8 cellular contexts compared by ENCODE assay signal in genomic region chr18:47932170-47932569, GRCh38. TPM values are rescaled to one million over a fixed set of nuclear protein-coding genes. Genes with fewer than 3 reads are reported as not detected.
DNase-seq lines count a peak whose midpoint lies in the region; ATAC-seq and TF ChIP-seq lines count a peak whose summit lies in the region.

No MANE protein-coding gene starts in this region.

- H3K79me2 ChIP-seq in KMS-11 (ENCODE audit: insufficient read depth, low read depth): peaks cover 29% of the 10 kb centered on the region

- H3K36me3 Mint-ChIP-seq in CD4-positive, alpha-beta memory T cell: peaks cover 0 to 5% of the 10 kb centered on the region in 2 donors
- H3K36me3 Mint-ChIP-seq in MCF 10A (ENCODE audit: insufficient read depth, unreplicated experiment): no peaks in the 10 kb centered on the region
- H3K36me3 Mint-ChIP-seq in nephron progenitor cell (ENCODE audit: low read depth): peaks cover 5% of the 10 kb centered on the region

- H3K27ac Mint-ChIP-seq in CD4-positive, alpha-beta memory T cell: peak overlapping the region; percentile 84 to 97 (median 93)
- peak overlapping the region; percentile 91 for H3K27ac Mint-ChIP-seq in MCF 10A (ENCODE audit: low read depth, unreplicated experiment)
- peak overlapping the region; percentile 97 for H3K27ac Mint-ChIP-seq in nephron progenitor cell

- TF ChIP-seq CTCF in KMS-11 (conservative IDR thresholded peaks at IDR 0.05; ENCODE audit: low read depth, low read length) (no peak), MCF 10A (IDR thresholded peaks at IDR 0.05; ENCODE audit: unreplicated experiment) (no peak), nephron progenitor cell (IDR thresholded peaks at IDR 0.05) (no peak), right atrium auricular region (IDR thresholded peaks at IDR 0.05) (no peak)

- peak overlapping the region; percentile 70 for H2AFZ ChIP-seq in KMS-11 (ENCODE audit: low read depth)

- H3K36me3 ChIP-seq in CD4-positive, alpha-beta memory T cell (ENCODE audit: insufficient read depth, low read length): no peaks in the 10 kb centered on the region
- no peaks in the 10 kb centered on the region for H3K36me3 ChIP-seq in KMS-11 (ENCODE audit: insufficient read depth)
- no peaks in the 10 kb centered on the region for H3K36me3 ChIP-seq in right atrium auricular region

- no peaks in the 10 kb centered on the region for H3K27me3 ChIP-seq in CD4-positive, alpha-beta memory T cell (ENCODE audit: insufficient read depth, low read length)
- H3K27me3 ChIP-seq in KMS-11 (ENCODE audit: insufficient read depth, low read depth) (no peaks in the 10 kb centered on the region), right atrium auricular region (no peaks in the 10 kb centered on the region)

- DNase-seq in CD4-positive, alpha-beta memory T cell: no peak
- no peak for DNase-seq in MCF 10A (ENCODE audit: unreplicated experiment)
- no peak for DNase-seq in nephron progenitor cell
- no peak for DNase-seq in right atrium auricular region (ENCODE audit: low spot score)
- no peak for DNase-seq in stimulated activated CD4-positive, alpha-beta T cell treated with anti-CD3 and anti-CD28 coated beads, Interleukin-4, amount 100 ng/mL, for 4 hours
- no peak for DNase-seq in dedifferentiated amniotic fluid mesenchymal stem cell (ENCODE audit: extremely low spot score)

- H3K9me3 Mint-ChIP-seq in CD4-positive, alpha-beta memory T cell: no peaks in the 10 kb centered on the region
- H3K9me3 Mint-ChIP-seq in MCF 10A (ENCODE audit: unreplicated experiment) (no peaks in the 10 kb centered on the region), nephron progenitor cell (no peaks in the 10 kb centered on the region)

- no peaks in the 10 kb centered on the region for H3K9me3 ChIP-seq in CD4-positive, alpha-beta memory T cell (ENCODE audit: control insufficient read depth in 1 of 2, low read length in 2 of 2)
- H3K9me3 ChIP-seq in right atrium auricular region: no peaks in the 10 kb centered on the region

- no peak for ATAC-seq in GM19035 (IDR thresholded peaks at IDR 0.05; ENCODE audit: unreplicated experiment)

- peak overlapping the region; percentile 83 for H3K4me2 ChIP-seq in KMS-11

- BruUV-seq in MCF 10A (replicated peaks; lab: Mats Ljungman, UMichigan): no TSS peak

- peaks cover 31 to 41% (median 33%) of the 10 kb centered on the region in 4 donors for H3K4me1 Mint-ChIP-seq in CD4-positive, alpha-beta memory T cell
- H3K4me1 Mint-ChIP-seq in MCF 10A (ENCODE audit: insufficient read depth, unreplicated experiment) (peaks cover 26% of the 10 kb centered on the region), nephron progenitor cell (peaks cover 42% of the 10 kb centered on the region)

- H3K27me3 Mint-ChIP-seq in CD4-positive, alpha-beta memory T cell: no peaks in the 10 kb centered on the region
- H3K27me3 Mint-ChIP-seq in MCF 10A (ENCODE audit: insufficient read depth, unreplicated experiment): no peaks in the 10 kb centered on the region
- H3K27me3 Mint-ChIP-seq in nephron progenitor cell (ENCODE audit: low read depth, poor library complexity): no peaks in the 10 kb centered on the region

- H3K9ac ChIP-seq in KMS-11: peak overlapping the region; percentile 81

- intact Hi-C loops in CD4-positive, alpha-beta memory T cell (cut with micrococcal nuclease): loop anchor here (5.0 to 10.0 kb wide), 3 partner anchors 777 to 1835 kb away; partner anchors contain the start of genes ATP5F1A, HDHD2, KATNAL2 and PIAS2
- intact Hi-C loops in MCF 10A (cut with micrococcal nuclease): loop anchor here (5.0 kb wide), 1 partner anchor 70 kb away; no protein-coding TSS in a partner anchor

- peak overlapping the region; percentile 82 for H3K27ac ChIP-seq in CD4-positive, alpha-beta memory T cell (ENCODE audit: low read depth, low read length)
- peak overlapping the region; percentile 84 for H3K27ac ChIP-seq in KMS-11
- H3K27ac ChIP-seq in right atrium auricular region: no peak overlapping the region

- CTCF ChIA-PET in CD4-positive, alpha-beta memory T cell (lab: Charles Lee; ENCODE audit: partially characterized antibody): no interaction called here
- CTCF ChIA-PET in MCF 10A (lab: Yijun Ruan, JAX): no interaction called here

- H3K4me1 ChIP-seq in CD4-positive, alpha-beta memory T cell (ENCODE audit: insufficient read depth, low read length): peaks cover 38% of the 10 kb centered on the region
- H3K4me1 ChIP-seq in KMS-11 (ENCODE audit: low read depth, poor library complexity, severe bottlenecking) (peaks cover 46% of the 10 kb centered on the region), right atrium auricular region (peaks cover 0 to 26% of the 10 kb centered on the region in 2 donors)

- H4K20me1 ChIP-seq in KMS-11 (ENCODE audit: insufficient read depth): no peaks in the 10 kb centered on the region

- no peak overlapping the region for H3K4me3 ChIP-seq in CD4-positive, alpha-beta memory T cell (ENCODE audit: low read length in 2 of 2)
- H3K4me3 ChIP-seq in KMS-11 (IDR thresholded peaks at IDR 0.05; ENCODE audit: insufficient read depth, low read depth, low read length) (no peak overlapping the region), right atrium auricular region (no peak overlapping the region)

- POLR2A ChIA-PET in CD4-positive, alpha-beta memory T cell (lab: Charles Lee; ENCODE audit: partially characterized antibody): interaction anchor here (0.6 kb wide), 1 partner anchor 45 kb away, joined by 3 read pairs; no protein-coding TSS in a partner anchor
- POLR2A ChIA-PET in MCF 10A (lab: Yijun Ruan, JAX): interaction anchor here (2.2 kb wide), 1 partner anchor 13 kb away, joined by 12 read pairs; no protein-coding TSS in a partner anchor

- H3K4me3 Mint-ChIP-seq in CD4-positive, alpha-beta memory T cell: peak overlapping the region; percentile 78 to 94 (median 87)
- H3K4me3 Mint-ChIP-seq in MCF 10A (ENCODE audit: unreplicated experiment) (peak overlapping the region; percentile 86), nephron progenitor cell (peak overlapping the region; percentile 84)

RNA-seq across cellular contexts. Expression of gene SMAD2, which starts 1.7 kb away (rescaled TPM):
- 100 to 1,000 TPM; 126 to 131 TPM for total RNA-seq in CD4-positive, alpha-beta memory T cell
- 10 to 100 TPM; 88.5 to 91.7 TPM for polyA plus RNA-seq in CD4-positive, alpha-beta memory T cell
- total RNA-seq in MCF 10A (2022) (148 and 167 TPM in 2 replicates), right atrium auricular region (10 to 100 TPM; 54.8 to 81.1 TPM)

Comparison
In these comparisons a context has a peak if more than half of its experiments do, and no peak if none do; other contexts are left out.
1. H3K27ac ChIP-seq: peak in CD4-positive, alpha-beta memory T cell (single experiment) and KMS-11 (single experiment); none in right atrium auricular region (0 of 2).
2. Peak in every context shown above with its lines, with median percentiles within 50 percentile points of each other: H3K27ac Mint-ChIP-seq and H3K4me3 Mint-ChIP-seq.